18 cellular contexts compared by ENCODE assay signal in genomic region chr1:175433586-175434267, GRCh38.
DNase-seq lines count a peak whose midpoint lies in the region; ATAC-seq and TF ChIP-seq lines count a peak whose summit lies in the region.
"Had no signal": no experiment of that assay in that cellular context is flagged by ENCODE, and none has a peak within 500 bp of the region (broad histone marks: within the 10 kb centered on the region; RNA-seq: fewer than 3 reads in every experiment).

No MANE protein-coding gene starts in this region.

- H2BK12ac ChIP-seq in mesenchymal stem cell (ENCODE audit: low read length in 2 of 2), result no peak overlapping the region

- H3K27ac ChIP-seq in OCI-LY3 (ENCODE audit: low read length), result no peak overlapping the region
- no peak overlapping the region for H3K27ac ChIP-seq in body of pancreas
- no peak overlapping the region for H3K27ac ChIP-seq in mesenchymal stem cell (ENCODE audit: low read length, poor library complexity, severe bottlenecking)
- no peak overlapping the region for H3K27ac ChIP-seq in CD8-positive, alpha-beta memory T cell (ENCODE audit: low read depth, low read length)
- H3K27ac ChIP-seq: A549, C4-2B, GM23248 had no signal

- H3K4ac ChIP-seq in mesenchymal stem cell (ENCODE audit: low read depth in 1 of 2, low read length in 2 of 2), result no peak overlapping the region

- POLR2A ChIA-PET in CD8-positive, alpha-beta memory T cell (lab: Charles Lee), result no interaction called here

- no peak for TF ChIP-seq POLR2A in body of pancreas (IDR thresholded peaks at IDR 0.05)

- no peak overlapping the region for H3K14ac ChIP-seq in mesenchymal stem cell (ENCODE audit: low read length in 2 of 2)

- no peak overlapping the region for H2BK15ac ChIP-seq in mesenchymal stem cell (ENCODE audit: low read depth, poor library complexity, severe bottlenecking)

- peak overlapping the region; percentile 0; the same call in 1 of the 2 replicates for H3K4me2 ChIP-seq in OCI-LY3 (ENCODE audit: low read length)
- H3K4me2 ChIP-seq in mesenchymal stem cell (ENCODE audit: low read length, poor library complexity, severe bottlenecking), result no peak overlapping the region
- H3K4me2 ChIP-seq: A549 had no signal

- no peak overlapping the region for H3K4me3 Mint-ChIP-seq in CD8-positive, alpha-beta memory T cell
- H3K4me3 Mint-ChIP-seq: CD4-positive, alpha-beta memory T cell had no signal

- no peak overlapping the region for H3K23ac ChIP-seq in mesenchymal stem cell (ENCODE audit: low read length in 2 of 2)

- peak; percentile 9 for ATAC-seq in body of pancreas
- ATAC-seq: HepG2 had no signal

- no peak for DNase-seq in body of pancreas
- peak; percentile 77 for DNase-seq in mesenchymal stem cell
- peak; percentile 45 for DNase-seq in superior temporal gyrus (ENCODE audit: extremely low spot score)
- DNase-seq in stimulated activated CD4-positive, alpha-beta T cell treated with anti-CD3 and anti-CD28 coated beads, Interleukin-4, amount 100 ng/mL, for 1 hour, result no peak
- DNase-seq in CD8-positive, alpha-beta memory T cell, result no peak
- DNase-seq in NCI-H226, result no peak
- DNase-seq: BE2C; CD4-positive, alpha-beta memory T cell; COR-L47; DMS153; DMS79 treated with DMSO at 0.1 percent for 48 hours; EL; GDM1; GM23248 had no signal

- CTCF ChIA-PET in CD8-positive, alpha-beta memory T cell (lab: Charles Lee), result no interaction called here

- H3K9me3 Mint-ChIP-seq in CD8-positive, alpha-beta memory T cell, result peaks cover 0 to 4% (median 0%) of the 10 kb centered on the region in 5 donors

- H3K9ac ChIP-seq in OCI-LY3 (ENCODE audit: low read length), result no peak overlapping the region
- no peak overlapping the region for H3K9ac ChIP-seq in mesenchymal stem cell (ENCODE audit: low read length)
- H3K9ac ChIP-seq: GM23248 had no signal

- H3K9me3 ChIP-seq in OCI-LY3 (ENCODE audit: insufficient read depth, low read length) (no peaks in the 10 kb centered on the region), body of pancreas (no peaks in the 10 kb centered on the region), mesenchymal stem cell (ENCODE audit: control insufficient read depth, low read length) (no peaks in the 10 kb centered on the region)
- no peaks in the 10 kb centered on the region for H3K9me3 ChIP-seq in CD8-positive, alpha-beta memory T cell (ENCODE audit: low read length)
- H3K9me3 ChIP-seq: A549, BE2C had no signal

- H4K20me1 ChIP-seq in OCI-LY3 (ENCODE audit: insufficient read depth, low read length), result no peaks in the 10 kb centered on the region

- no peak for TF ChIP-seq CTCF in OCI-LY3 (IDR thresholded peaks at IDR 0.05; ENCODE audit: low read depth, low read length)
- no peak for TF ChIP-seq CTCF in body of pancreas (IDR thresholded peaks at IDR 0.05)

- H3K79me1 ChIP-seq in mesenchymal stem cell (replicated peaks; ENCODE audit: low read length, poor library complexity, severe bottlenecking), result no peaks in the 10 kb centered on the region

- intact Hi-C loops in body of pancreas (cut with DNase I), result no loop called here

- H2AFZ ChIP-seq in OCI-LY3 (ENCODE audit: low read depth, low read length), result no peak overlapping the region
- H2AFZ ChIP-seq in mesenchymal stem cell (ENCODE audit: low read depth, low read length), result no peak overlapping the region
- H2AFZ ChIP-seq: GM23248 had no signal

- H2AK5ac ChIP-seq in mesenchymal stem cell (ENCODE audit: low read length, severe bottlenecking), result no peak overlapping the region

- WGBS in body of pancreas, 2 donors, result 83% methylated on average over 5 to 6 of the region's 6 CpGs
- 68% methylated on average over 6 of the region's 6 CpGs for WGBS in mesenchymal stem cell

- no peaks in the 10 kb centered on the region for H3K4me1 Mint-ChIP-seq in CD8-positive, alpha-beta memory T cell
- H3K4me1 Mint-ChIP-seq: CD4-positive, alpha-beta memory T cell had no signal

- no peaks in the 10 kb centered on the region for H3K36me3 ChIP-seq in OCI-LY3 (replicated peaks; ENCODE audit: low read depth, low read length)
- no peaks in the 10 kb centered on the region for H3K36me3 ChIP-seq in body of pancreas (replicated peaks in 1 of 2; ENCODE audit: insufficient read depth in 1 of 2, low read depth in 2 of 2)
- no peaks in the 10 kb centered on the region for H3K36me3 ChIP-seq in mesenchymal stem cell (ENCODE audit: control insufficient read depth in 1 of 2, insufficient read depth in 2 of 2, low read depth in 1 of 2, low read length in 2 of 2)
- H3K36me3 ChIP-seq in CD8-positive, alpha-beta memory T cell (ENCODE audit: insufficient read depth, low read length), result no peaks in the 10 kb centered on the region
- H3K36me3 ChIP-seq: BE2C had no signal

- H3K27me3 Mint-ChIP-seq in CD8-positive, alpha-beta memory T cell, result peaks cover 23 to 58% of the 10 kb centered on the region in 2 donors

- no peak overlapping the region for H2BK120ac ChIP-seq in mesenchymal stem cell (ENCODE audit: low read depth, low read length)

- no peak overlapping the region for H3K18ac ChIP-seq in mesenchymal stem cell (ENCODE audit: low read depth in 1 of 2, low read length in 2 of 2)

- H2BK5ac ChIP-seq in mesenchymal stem cell (ENCODE audit: low read depth, low read length, poor library complexity, severe bottlenecking), result no peak overlapping the region

- H3K79me2 ChIP-seq in OCI-LY3 (ENCODE audit: low read length), result no peaks in the 10 kb centered on the region

- no peak overlapping the region for H4K91ac ChIP-seq in mesenchymal stem cell (ENCODE audit: low read length)

- no peak overlapping the region for H4K8ac ChIP-seq in mesenchymal stem cell (ENCODE audit: low read length)

- no peaks in the 10 kb centered on the region for H3K36me3 Mint-ChIP-seq in CD8-positive, alpha-beta memory T cell
- H3K36me3 Mint-ChIP-seq: CD4-positive, alpha-beta memory T cell had no signal

- H3K4me1 ChIP-seq in OCI-LY3 (ENCODE audit: low read length) (peaks cover 16% of the 10 kb centered on the region), body of pancreas (no peaks in the 10 kb centered on the region), mesenchymal stem cell (ENCODE audit: control insufficient read depth, insufficient read depth, low read depth, low read length) (no peaks in the 10 kb centered on the region)
- H3K4me1 ChIP-seq in CD8-positive, alpha-beta memory T cell (ENCODE audit: insufficient read depth, low read length), result no peaks in the 10 kb centered on the region
- H3K4me1 ChIP-seq: A549, BE2C had no signal

- H3K27me3 ChIP-seq in OCI-LY3 (ENCODE audit: low read depth, low read length), result peaks cover 26% of the 10 kb centered on the region
- no peaks in the 10 kb centered on the region for H3K27me3 ChIP-seq in body of pancreas
- H3K27me3 ChIP-seq in mesenchymal stem cell (ENCODE audit: control insufficient read depth in 1 of 2, insufficient read depth in 1 of 2, low read length in 2 of 2), result peaks cover 0 to 2% of the 10 kb centered on the region in 2 experiments
- no peaks in the 10 kb centered on the region for H3K27me3 ChIP-seq in CD8-positive, alpha-beta memory T cell (ENCODE audit: insufficient read depth, low read length, poor library complexity, severe bottlenecking)
- H3K27me3 ChIP-seq: BE2C had no signal

- H3K27ac Mint-ChIP-seq in CD8-positive, alpha-beta memory T cell, result no peak overlapping the region
- H3K27ac Mint-ChIP-seq: CD4-positive, alpha-beta memory T cell had no signal

- H3K4me3 ChIP-seq in OCI-LY3 (ENCODE audit: low read length) (no peak overlapping the region), body of pancreas (no peak overlapping the region), mesenchymal stem cell (ENCODE audit: insufficient read depth in 1 of 2, low read depth in 1 of 2, low read length in 2 of 2) (no peak overlapping the region)
- no peak overlapping the region for H3K4me3 ChIP-seq in CD8-positive, alpha-beta memory T cell (ENCODE audit: low read length)
- H3K4me3 ChIP-seq: A549, GM23248 had no signal

Comparison
In these comparisons a context has a peak if more than half of its experiments do, and no peak if none do; other contexts are left out.
1. DNase-seq: peak in mesenchymal stem cell (single experiment) and superior temporal gyrus (single experiment); none in body of pancreas (0 of 4), stimulated activated CD4-positive, alpha-beta T cell treated with anti-CD3 and anti-CD28 coated beads, Interleukin-4, amount 100 ng/mL, for 1 hour (single experiment), CD8-positive, alpha-beta memory T cell (0 of 5) and NCI-H226 (single experiment).